Comparison of ENCODE assay signal across 17 cellular contexts in the genomic region with DNA sequence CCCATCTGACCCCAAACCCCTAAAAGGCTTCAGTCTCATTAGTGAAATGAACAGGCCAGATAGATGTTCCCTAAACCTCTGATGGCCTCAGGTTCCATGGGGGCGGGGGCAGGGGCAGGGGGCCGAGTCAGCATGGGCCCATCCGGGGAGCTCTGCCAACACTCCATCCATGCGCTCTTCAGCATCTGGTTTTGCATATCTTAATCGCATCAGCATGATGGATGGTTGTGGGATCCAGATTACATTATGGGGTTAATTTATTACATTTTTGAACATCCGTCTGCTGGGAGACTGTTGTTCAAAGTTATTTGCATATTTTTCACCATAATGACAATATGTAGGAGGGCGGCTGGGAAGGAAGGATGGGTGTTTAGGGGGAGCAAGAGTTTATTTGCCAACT. TPM values are rescaled to one million over a fixed set of nuclear protein-coding genes. Genes with fewer than 3 reads are reported as not detected.
"Had no signal": no experiment of that assay in that cellular context is flagged by ENCODE, and none has a peak within 500 bp of the region (broad histone marks: within the 10 kb centered on the region; RNA-seq: fewer than 3 reads in every experiment).

No MANE protein-coding gene starts in this region.

- H3K27me3 ChIP-seq: body of pancreas had no signal

- H2AFZ ChIP-seq: hepatocyte had no signal

- H3K27ac ChIP-seq: body of pancreas, colonic mucosa, esophagus muscularis mucosa, hepatocyte had no signal

- H3K9me3 ChIP-seq: body of pancreas, colonic mucosa, esophagus muscularis mucosa, mucosa of descending colon had no signal

- ATAC-seq: activated CD8-positive, alpha-beta T cell treated with anti-CD3 and anti-CD28 coated beads, Interleukin-2, amount 10 ng/mL, durations not matched to agents 7 days and 5 days; body of pancreas; left lobe of liver; mucosa of descending colon; naive thymus-derived CD8-positive, alpha-beta T cell had no signal

- H3K4me2 ChIP-seq: hepatocyte had no signal

- H3K4me3 ChIP-seq: body of pancreas, colonic mucosa, esophagus muscularis mucosa, hepatocyte, mucosa of descending colon had no signal

- H3K36me3 Mint-ChIP-seq: activated naive CD8-positive, alpha-beta T cell; naive thymus-derived CD8-positive, alpha-beta T cell had no signal

- H3K4me1 ChIP-seq: colonic mucosa had no signal

- H3K4me3 Mint-ChIP-seq: activated CD4-positive, alpha-beta T cell treated with anti-CD3 and anti-CD28 coated beads, Interleukin-2, amount 10 ng/mL, durations not matched to agents 24 days and 14 days; activated CD8-positive, alpha-beta T cell treated with anti-CD3 and anti-CD28 coated beads, Interleukin-2, amount 10 ng/mL, durations not matched to agents 7 days and 5 days; naive thymus-derived CD8-positive, alpha-beta T cell had no signal

- H3K9me3 Mint-ChIP-seq: activated CD4-positive, alpha-beta T cell treated with anti-CD3 and anti-CD28 coated beads, Interleukin-2, amount 10 ng/mL, durations not matched to agents 24 days and 14 days; naive thymus-derived CD8-positive, alpha-beta T cell had no signal

- H3K36me3 ChIP-seq: colonic mucosa, esophagus muscularis mucosa had no signal

- DNase-seq: activated CD4-positive, alpha-beta T cell treated with anti-CD3 and anti-CD28 coated beads, Interleukin-2, amount 10 ng/mL, durations not matched to agents 24 days and 14 days; activated CD4-positive, CD25-positive, alpha-beta regulatory T cell; activated CD8-positive, alpha-beta memory T cell treated with anti-CD3 and anti-CD28 coated beads, Interleukin-2, amount 50 U/mL, for 48 hours; activated CD8-positive, alpha-beta T cell treated with anti-CD3 and anti-CD28 coated beads, Interleukin-2, amount 10 ng/mL, durations not matched to agents 7 days and 5 days; activated gamma-delta T cell treated with Interleukin-2 at 50 U/mL for 16 hours; amygdala; body of pancreas; central memory CD4-positive, alpha-beta T cell; colonic mucosa; mucosa of descending colon; naive thymus-derived CD8-positive, alpha-beta T cell; stimulated activated CD4-positive, alpha-beta T cell treated with anti-CD3 and anti-CD28 coated beads, Interleukin-1b, Interleukin-23, amount 100 ng/mL, for 48 hours had no signal

- H3K27ac Mint-ChIP-seq: activated CD4-positive, alpha-beta T cell treated with anti-CD3 and anti-CD28 coated beads, Interleukin-2, amount 10 ng/mL, durations not matched to agents 24 days and 14 days; activated CD8-positive, alpha-beta T cell treated with anti-CD3 and anti-CD28 coated beads, Interleukin-2, amount 10 ng/mL, durations not matched to agents 7 days and 5 days; activated naive CD8-positive, alpha-beta T cell had no signal

RNA-seq across cellular contexts. Expression of a gene that starts 7.4 kb away (rescaled TPM):
- total RNA-seq: activated CD4-positive, alpha-beta T cell treated with anti-CD3 and anti-CD28 coated beads, Interleukin-2, amount 10 ng/mL, durations not matched to agents 24 days and 14 days; body of pancreas; left lobe of liver had no signal
- polyA plus RNA-seq: hepatocyte, keratinocyte had no signal
